ENCODE assay signal across 8 cellular contexts in the genomic region with DNA sequence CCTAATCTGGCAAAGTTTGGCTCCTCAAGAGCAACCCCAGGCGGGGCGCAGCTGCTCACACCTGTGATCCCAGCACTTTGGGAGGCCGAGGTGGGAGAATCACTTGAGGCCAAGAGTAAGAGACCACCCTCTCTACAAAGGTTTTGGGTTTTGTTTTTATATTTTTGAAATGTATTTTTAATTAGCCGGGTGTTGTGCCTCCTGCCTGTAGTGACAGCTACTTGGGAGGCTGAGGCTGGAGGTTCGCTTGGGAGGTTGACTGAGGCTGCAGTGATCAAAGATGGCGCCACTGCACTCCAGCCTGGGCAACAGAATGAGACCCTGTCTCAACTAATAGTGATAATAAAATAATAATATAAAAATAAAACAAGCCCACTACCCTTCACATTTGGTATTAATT. TPM values are rescaled to one million over a fixed set of nuclear protein-coding genes. Genes with fewer than 3 reads are reported as not detected.
DNase-seq lines count a peak whose midpoint lies in the region; ATAC-seq and TF ChIP-seq lines count a peak whose summit lies in the region.

No MANE protein-coding gene starts in this region.

- H3K4me3 ChIP-seq in hepatocyte (peak overlapping the region; percentile 91), smooth muscle cell (peak overlapping the region; percentile 75)

- H3K79me2 ChIP-seq in H9 (ENCODE audit: insufficient read depth, low read length): peaks cover 31% of the 10 kb centered on the region; the same call in 1 of the 2 replicates
- H3K79me2 ChIP-seq in hepatocyte: peaks cover 36% of the 10 kb centered on the region
- H3K79me2 ChIP-seq in smooth muscle cell (ENCODE audit: low read depth): peaks cover 36% of the 10 kb centered on the region

- H3K36me3 ChIP-seq in hepatocyte (replicated peaks; ENCODE audit: insufficient read depth, low read depth) (no peaks in the 10 kb centered on the region), smooth muscle cell (ENCODE audit: low read depth) (no peaks in the 10 kb centered on the region)

- ATAC-seq in WTC11: no peak
- ATAC-seq in GM19328 (IDR thresholded peaks at IDR 0.05; ENCODE audit: unreplicated experiment): no peak

- peaks cover 22% of the 10 kb centered on the region for H3K4me1 ChIP-seq in H9 (ENCODE audit: insufficient read depth, low read length)
- H3K4me1 ChIP-seq in hepatocyte (ENCODE audit: insufficient read depth): peaks cover 27% of the 10 kb centered on the region
- H3K4me1 ChIP-seq in smooth muscle cell (ENCODE audit: low read depth): peaks cover 32% of the 10 kb centered on the region

- H3K9me2 ChIP-seq in hepatocyte (replicated peaks; ENCODE audit: insufficient read depth): no peaks in the 10 kb centered on the region

- TF ChIP-seq CTCF in H9 (conservative IDR thresholded peaks at IDR 0.05) (no peak), WTC11 (IDR thresholded peaks at IDR 0.05) (no peak), hepatocyte (IDR thresholded peaks at IDR 0.05; ENCODE audit: poor library complexity) (no peak), smooth muscle cell (IDR thresholded peaks at IDR 0.05; ENCODE audit: borderline replicate concordance, insufficient read depth, poor library complexity, severe bottlenecking) (no peak)

- no peak overlapping the region for H3K23ac ChIP-seq in H9 (ENCODE audit: insufficient read length, low read depth, low read length)

- CTCF ChIA-PET in WTC11 (lab: Charles Lee): interaction anchor here (0.8 to 2.2 kb wide), 4 partner anchors 28 to 175 kb away, joined by 3 to 24 read pairs (median 12); no protein-coding TSS in a partner anchor

- H4K8ac ChIP-seq in H9 (replicated peaks; ENCODE audit: insufficient read length, low read depth, low read length): no peak overlapping the region

- POLR2A ChIA-PET in WTC11 (lab: Charles Lee): interaction anchor here (0.5 to 1.0 kb wide), 3 partner anchors 25 to 127 kb away, joined by 3 to 4 read pairs (median 3); a partner anchor contains a TSS

- H3K4me3 Mint-ChIP-seq in H9 (peak overlapping the region; percentile 59 to 78), WTC11 (peak overlapping the region; percentile 61)

- no peak overlapping the region for H4K91ac ChIP-seq in H9 (ENCODE audit: insufficient read length, low read depth, low read length)

- no peak overlapping the region for H2BK12ac ChIP-seq in H9 (ENCODE audit: insufficient read length, low read depth, low read length)

- H3K27me3 ChIP-seq in H9 (ENCODE audit: insufficient read depth, low read length): no peaks in the 10 kb centered on the region
- H3K27me3 ChIP-seq in hepatocyte: no peaks in the 10 kb centered on the region
- H3K27me3 ChIP-seq in smooth muscle cell (ENCODE audit: low read depth): no peaks in the 10 kb centered on the region

- H2AFZ ChIP-seq in H9 (ENCODE audit: low read length) (no peak overlapping the region), hepatocyte (peak overlapping the region; percentile 94), smooth muscle cell (ENCODE audit: low read depth) (peak overlapping the region; percentile 97)

- peaks cover 3% of the 10 kb centered on the region for H3F3A ChIP-seq in smooth muscle cell (ENCODE audit: low read depth)

- no peaks in the 10 kb centered on the region for H4K20me1 ChIP-seq in H9 (ENCODE audit: control insufficient read depth, insufficient read depth, insufficient read length)
- peaks cover 36% of the 10 kb centered on the region for H4K20me1 ChIP-seq in hepatocyte (ENCODE audit: insufficient read depth, poor library complexity, severe bottlenecking)
- peaks cover 35% of the 10 kb centered on the region for H4K20me1 ChIP-seq in smooth muscle cell (ENCODE audit: low read depth)

- H3K27me3 Mint-ChIP-seq in H9 (ENCODE audit: low read depth) (peaks cover 19% of the 10 kb centered on the region), WTC11 (ENCODE audit: low read depth) (peaks cover 9% of the 10 kb centered on the region)

- DNase-seq in H9 (no peak), WTC11 (ENCODE audit: low spot score) (no peak), hepatocyte (ENCODE audit: low spot score) (no peak), smooth muscle cell (lab: John Stamatoyannopoulos, UW; ENCODE audit: unreplicated experiment) (no peak), glomerular visceral epithelial cell (ENCODE audit: extremely low spot score) (no peak), HT-29 (ENCODE audit: low spot score) (no peak), hypothalamus (lab: John Stamatoyannopoulos, UW) (no peak)

- H3K9ac ChIP-seq in H9 (ENCODE audit: extremely low read depth, insufficient read length, low read length) (no peak overlapping the region), smooth muscle cell (ENCODE audit: low read depth) (peak overlapping the region; percentile 79)

- H2BK5ac ChIP-seq in H9 (ENCODE audit: insufficient read length, low read length): no peak overlapping the region

- H3K9me3 ChIP-seq in H9 (ENCODE audit: control insufficient read depth, low read depth, low read length) (no peaks in the 10 kb centered on the region), hepatocyte (ENCODE audit: low read depth) (no peaks in the 10 kb centered on the region), smooth muscle cell (replicated peaks; ENCODE audit: low read depth) (no peaks in the 10 kb centered on the region)

- H2BK20ac ChIP-seq in H9 (ENCODE audit: low read depth, low read length, poor library complexity, severe bottlenecking): no peak overlapping the region

- H2BK120ac ChIP-seq in H9 (ENCODE audit: low read depth, low read length, poor library complexity, severe bottlenecking): no peak overlapping the region

- H3K4me2 ChIP-seq in H9 (ENCODE audit: insufficient read depth, insufficient read length, low read length) (peak overlapping the region; percentile 59), hepatocyte (peak overlapping the region; percentile 96), smooth muscle cell (peak overlapping the region; percentile 96)

- H3K23me2 ChIP-seq in H9 (ENCODE audit: insufficient read length, low read depth, low read length, poor library complexity, severe bottlenecking): peaks cover 21% of the 10 kb centered on the region

- no peak overlapping the region for H3K56ac ChIP-seq in H9 (ENCODE audit: insufficient read length, low read depth, low read length)

- H3K4ac ChIP-seq in H9 (ENCODE audit: low read depth, low read length): no peak overlapping the region

- H3K14ac ChIP-seq in H9 (ENCODE audit: insufficient read depth, low read length): no peak overlapping the region

- H3K4me1 Mint-ChIP-seq in H9: peaks cover 47 to 54% of the 10 kb centered on the region in 2 experiments
- peaks cover 55% of the 10 kb centered on the region for H3K4me1 Mint-ChIP-seq in WTC11

- H3K36me3 Mint-ChIP-seq in H9 (ENCODE audit: insufficient read depth in 1 of 3, low read depth in 3 of 3) (peaks cover 0 to 8% (median 0%) of the 10 kb centered on the region in 3 experiments; a peak in 3 of 7 replicates), WTC11 (peaks cover 6% of the 10 kb centered on the region)

- no peak overlapping the region for H3K18ac ChIP-seq in H9 (ENCODE audit: insufficient read length, low read depth, low read length)

- no peak overlapping the region for H4K5ac ChIP-seq in H9 (ENCODE audit: insufficient read length, low read depth, low read length)

- H3K27ac Mint-ChIP-seq in H9: no peak overlapping the region; a peak in 1 of 7 replicates
- no peak overlapping the region for H3K27ac Mint-ChIP-seq in WTC11

- H3K79me1 ChIP-seq in H9 (ENCODE audit: insufficient read depth, low read depth, low read length, poor library complexity, severe bottlenecking): peaks cover 4% of the 10 kb centered on the region

- H3K27ac ChIP-seq in H9 (ENCODE audit: insufficient read length, low read depth, low read length) (no peak overlapping the region), hepatocyte (peak overlapping the region; percentile 87), smooth muscle cell (ENCODE audit: low read depth) (peak overlapping the region; percentile 47)

- H3K9me3 Mint-ChIP-seq in H9 (peaks cover 0 to 5% of the 10 kb centered on the region in 2 experiments; a peak in 1 of 5 replicates), WTC11 (no peaks in the 10 kb centered on the region)

- H2AK5ac ChIP-seq in H9 (ENCODE audit: insufficient read length, low read length): no peak overlapping the region

- no peak overlapping the region for H3T11ph ChIP-seq in H9 (ENCODE audit: low read length)

- WGBS in H9 (ENCODE audit: extremely low coverage, insufficient read length, low lambda C conversion rate): no CpG with 5 or more reads among the region's 6 CpGs
- WGBS in hepatocyte (ENCODE audit: low lambda C conversion rate, missing lambda C conversion rate): 85% methylated on average over 6 of the region's 6 CpGs
- WGBS in smooth muscle cell (ENCODE audit: low lambda C conversion rate): 86% methylated on average over 6 of the region's 6 CpGs

- no peak overlapping the region; the same call in 1 of the 2 replicates for H2BK15ac ChIP-seq in H9 (ENCODE audit: low read depth, low read length)

TF ChIP-seq in WTC11, 78 proteins besides CTCF, POLR2A, EP300 and RAD21:
- TF ChIP-seq ZNF396 (CRISPR knock-in tag; IDR thresholded peaks at IDR 0.05; ENCODE audit: borderline replicate concordance): 0 out of 2 replicates have a peak, but pooled peaks have one; percentile 25
- TF ChIP-seq GABPB1 (CRISPR knock-in tag; IDR thresholded peaks at IDR 0.05): peak; percentile 37; the same call in 1 of the 2 replicates
- TF ChIP-seq JUN (CRISPR knock-in tag; IDR thresholded peaks at IDR 0.05): no peak

RNA-seq across cellular contexts. Expression of a gene that starts 0.8 kb away (rescaled TPM):
- 182 and 192 TPM in 2 replicates for total RNA-seq in H9 (2021)
- 153 to 211 TPM (median 161 TPM) in 3 replicates for total RNA-seq in WTC11 (2021)
- total RNA-seq in hepatocyte: 40.8 and 44.2 TPM in 2 replicates
- polyA plus RNA-seq in hepatocyte: 38.0 and 46.7 TPM in 2 replicates
- 50.7 and 60.8 TPM in 2 replicates for total RNA-seq in smooth muscle cell
- polyA plus RNA-seq in smooth muscle cell: 52.1 and 55.6 TPM in 2 replicates
- total RNA-seq in HT-29 (2014; rRNA removed; shearing (Covaris generic)): 45.8 and 64.7 TPM in 2 replicates
